ENCODE assay signal across 1 cellular context in the genomic region with DNA sequence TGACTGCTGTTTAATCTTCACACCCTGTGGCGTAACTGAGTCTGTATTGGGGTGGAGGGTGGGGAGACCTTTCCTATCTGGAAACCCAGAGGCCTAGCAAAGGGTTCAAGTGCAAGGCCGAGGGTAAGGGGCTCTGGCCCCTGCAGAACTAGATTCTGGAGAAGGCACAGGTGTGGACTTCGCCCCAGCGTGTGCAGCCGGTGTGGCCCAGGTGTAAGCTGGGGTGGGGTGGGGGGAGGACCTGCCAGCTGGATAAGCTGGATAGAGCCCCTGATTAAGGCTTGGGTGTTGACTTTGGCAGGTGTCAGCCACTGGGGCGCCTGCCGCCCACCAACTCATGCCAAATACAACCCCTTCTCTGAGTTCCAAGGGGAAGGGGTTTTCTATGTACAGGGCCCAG.
TF ChIP-seq lines count a peak whose summit lies in the region.

No MANE protein-coding gene starts in this region.

TF ChIP-seq in GM23338, 12 proteins besides CTCF, POLR2A, EP300 and RAD21 (continued from another document):
- TF ChIP-seq, protein P1, sequence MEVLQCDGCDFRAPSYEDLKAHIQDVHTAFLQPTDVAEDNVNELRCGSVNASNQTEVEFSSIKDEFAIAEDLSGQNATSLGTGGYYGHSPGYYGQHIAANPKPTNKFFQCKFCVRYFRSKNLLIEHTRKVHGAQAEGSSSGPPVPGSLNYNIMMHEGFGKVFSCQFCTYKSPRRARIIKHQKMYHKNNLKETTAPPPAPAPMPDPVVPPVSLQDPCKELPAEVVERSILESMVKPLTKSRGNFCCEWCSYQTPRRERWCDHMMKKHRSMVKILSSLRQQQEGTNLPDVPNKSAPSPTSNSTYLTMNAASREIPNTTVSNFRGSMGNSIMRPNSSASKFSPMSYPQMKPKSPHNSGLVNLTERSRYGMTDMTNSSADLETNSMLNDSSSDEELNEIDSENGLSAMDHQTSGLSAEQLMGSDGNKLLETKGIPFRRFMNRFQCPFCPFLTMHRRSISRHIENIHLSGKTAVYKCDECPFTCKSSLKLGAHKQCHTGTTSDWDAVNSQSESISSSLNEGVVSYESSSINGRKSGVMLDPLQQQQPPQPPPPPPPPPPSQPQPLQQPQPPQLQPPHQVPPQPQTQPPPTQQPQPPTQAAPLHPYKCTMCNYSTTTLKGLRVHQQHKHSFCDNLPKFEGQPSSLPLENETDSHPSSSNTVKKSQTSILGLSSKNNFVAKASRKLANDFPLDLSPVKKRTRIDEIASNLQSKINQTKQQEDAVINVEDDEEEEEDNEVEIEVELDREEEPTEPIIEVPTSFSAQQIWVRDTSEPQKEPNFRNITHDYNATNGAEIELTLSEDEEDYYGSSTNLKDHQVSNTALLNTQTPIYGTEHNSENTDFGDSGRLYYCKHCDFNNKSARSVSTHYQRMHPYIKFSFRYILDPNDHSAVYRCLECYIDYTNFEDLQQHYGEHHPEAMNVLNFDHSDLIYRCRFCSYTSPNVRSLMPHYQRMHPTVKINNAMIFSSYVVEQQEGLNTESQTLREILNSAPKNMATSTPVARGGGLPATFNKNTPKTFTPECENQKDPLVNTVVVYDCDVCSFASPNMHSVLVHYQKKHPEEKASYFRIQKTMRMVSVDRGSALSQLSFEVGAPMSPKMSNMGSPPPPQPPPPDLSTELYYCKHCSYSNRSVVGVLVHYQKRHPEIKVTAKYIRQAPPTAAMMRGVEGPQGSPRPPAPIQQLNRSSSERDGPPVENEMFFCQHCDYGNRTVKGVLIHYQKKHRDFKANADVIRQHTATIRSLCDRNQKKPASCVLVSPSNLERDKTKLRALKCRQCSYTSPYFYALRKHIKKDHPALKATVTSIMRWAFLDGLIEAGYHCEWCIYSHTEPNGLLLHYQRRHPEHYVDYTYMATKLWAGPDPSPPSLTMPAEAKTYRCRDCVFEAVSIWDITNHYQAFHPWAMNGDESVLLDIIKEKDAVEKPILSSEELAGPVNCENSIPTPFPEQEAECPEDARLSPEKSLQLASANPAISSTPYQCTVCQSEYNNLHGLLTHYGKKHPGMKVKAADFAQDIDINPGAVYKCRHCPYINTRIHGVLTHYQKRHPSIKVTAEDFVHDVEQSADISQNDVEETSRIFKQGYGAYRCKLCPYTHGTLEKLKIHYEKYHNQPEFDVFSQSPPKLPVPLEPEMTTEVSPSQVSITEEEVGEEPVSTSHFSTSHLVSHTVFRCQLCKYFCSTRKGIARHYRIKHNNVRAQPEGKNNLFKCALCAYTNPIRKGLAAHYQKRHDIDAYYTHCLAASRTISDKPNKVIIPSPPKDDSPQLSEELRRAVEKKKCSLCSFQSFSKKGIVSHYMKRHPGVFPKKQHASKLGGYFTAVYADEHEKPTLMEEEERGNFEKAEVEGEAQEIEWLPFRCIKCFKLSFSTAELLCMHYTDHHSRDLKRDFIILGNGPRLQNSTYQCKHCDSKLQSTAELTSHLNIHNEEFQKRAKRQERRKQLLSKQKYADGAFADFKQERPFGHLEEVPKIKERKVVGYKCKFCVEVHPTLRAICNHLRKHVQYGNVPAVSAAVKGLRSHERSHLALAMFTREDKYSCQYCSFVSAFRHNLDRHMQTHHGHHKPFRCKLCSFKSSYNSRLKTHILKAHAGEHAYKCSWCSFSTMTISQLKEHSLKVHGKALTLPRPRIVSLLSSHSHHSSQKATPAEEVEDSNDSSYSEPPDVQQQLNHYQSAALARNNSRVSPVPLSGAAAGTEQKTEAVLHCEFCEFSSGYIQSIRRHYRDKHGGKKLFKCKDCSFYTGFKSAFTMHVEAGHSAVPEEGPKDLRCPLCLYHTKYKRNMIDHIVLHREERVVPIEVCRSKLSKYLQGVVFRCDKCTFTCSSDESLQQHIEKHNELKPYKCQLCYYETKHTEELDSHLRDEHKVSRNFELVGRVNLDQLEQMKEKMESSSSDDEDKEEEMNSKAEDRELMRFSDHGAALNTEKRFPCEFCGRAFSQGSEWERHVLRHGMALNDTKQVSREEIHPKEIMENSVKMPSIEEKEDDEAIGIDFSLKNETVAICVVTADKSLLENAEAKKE (CRISPR knock-in tag; IDR thresholded peaks at IDR 0.05) = no peak
- TF ChIP-seq, protein P2, sequence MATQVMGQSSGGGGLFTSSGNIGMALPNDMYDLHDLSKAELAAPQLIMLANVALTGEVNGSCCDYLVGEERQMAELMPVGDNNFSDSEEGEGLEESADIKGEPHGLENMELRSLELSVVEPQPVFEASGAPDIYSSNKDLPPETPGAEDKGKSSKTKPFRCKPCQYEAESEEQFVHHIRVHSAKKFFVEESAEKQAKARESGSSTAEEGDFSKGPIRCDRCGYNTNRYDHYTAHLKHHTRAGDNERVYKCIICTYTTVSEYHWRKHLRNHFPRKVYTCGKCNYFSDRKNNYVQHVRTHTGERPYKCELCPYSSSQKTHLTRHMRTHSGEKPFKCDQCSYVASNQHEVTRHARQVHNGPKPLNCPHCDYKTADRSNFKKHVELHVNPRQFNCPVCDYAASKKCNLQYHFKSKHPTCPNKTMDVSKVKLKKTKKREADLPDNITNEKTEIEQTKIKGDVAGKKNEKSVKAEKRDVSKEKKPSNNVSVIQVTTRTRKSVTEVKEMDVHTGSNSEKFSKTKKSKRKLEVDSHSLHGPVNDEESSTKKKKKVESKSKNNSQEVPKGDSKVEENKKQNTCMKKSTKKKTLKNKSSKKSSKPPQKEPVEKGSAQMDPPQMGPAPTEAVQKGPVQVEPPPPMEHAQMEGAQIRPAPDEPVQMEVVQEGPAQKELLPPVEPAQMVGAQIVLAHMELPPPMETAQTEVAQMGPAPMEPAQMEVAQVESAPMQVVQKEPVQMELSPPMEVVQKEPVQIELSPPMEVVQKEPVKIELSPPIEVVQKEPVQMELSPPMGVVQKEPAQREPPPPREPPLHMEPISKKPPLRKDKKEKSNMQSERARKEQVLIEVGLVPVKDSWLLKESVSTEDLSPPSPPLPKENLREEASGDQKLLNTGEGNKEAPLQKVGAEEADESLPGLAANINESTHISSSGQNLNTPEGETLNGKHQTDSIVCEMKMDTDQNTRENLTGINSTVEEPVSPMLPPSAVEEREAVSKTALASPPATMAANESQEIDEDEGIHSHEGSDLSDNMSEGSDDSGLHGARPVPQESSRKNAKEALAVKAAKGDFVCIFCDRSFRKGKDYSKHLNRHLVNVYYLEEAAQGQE (IDR thresholded peaks at IDR 0.05; ENCODE audit: unreplicated experiment) = no peak
